In genomic region chr1:39490596-39491145, GRCh38 we compare ENCODE assay signal across 8 cellular contexts. TPM values are rescaled to one million over a fixed set of nuclear protein-coding genes. Genes with fewer than 3 reads are reported as not detected.
DNase-seq lines count a peak whose midpoint lies in the region; ATAC-seq and TF ChIP-seq lines count a peak whose summit lies in the region.

No MANE protein-coding gene starts in this region.

- H3K27ac ChIP-seq in liver (ENCODE audit: low read depth in 1 of 2, low read length in 2 of 2) (no peak overlapping the region), tibial nerve (peak overlapping the region in 2 of 4 donors; percentile 24 to 72)

- peak overlapping the region; percentile 43 to 73 (median 65) for H3K4me3 Mint-ChIP-seq in brain

- ATAC-seq in GM21515 (IDR thresholded peaks at IDR 0.05; ENCODE audit: unreplicated experiment): peak; percentile 8

- H3K9me3 Mint-ChIP-seq in brain: peaks cover 0 to 4% (median 0%) of the 10 kb centered on the region in 5 experiments

- no peak overlapping the region for H3K27ac Mint-ChIP-seq in brain

- peaks cover 37% of the 10 kb centered on the region for H3K27me3 Mint-ChIP-seq in brain

- POLR2A ChIA-PET in BJ (lab: Charles Lee): no interaction called here

- TF ChIP-seq CTCF in BJ (IDR thresholded peaks at IDR 0.05; ENCODE audit: insufficient read depth, low read depth, low read length) (no peak), brain (conservative IDR thresholded peaks at IDR 0.05) (no peak), liver (IDR thresholded peaks at IDR 0.05; ENCODE audit: low read depth, low read length, missing input control) (no peak), tibial nerve (IDR thresholded peaks at IDR 0.05) (no peak), GM20000 (IDR thresholded peaks at IDR 0.05; ENCODE audit: extremely low read depth, missing control alignments) (no peak)

- DNase-seq in BJ (ENCODE audit: low read depth) (no peak), NCI-H510A treated with DMSO at 0.1 percent for 48 hours (lab: John Stamatoyannopoulos, UW) (peak; percentile 97), tibial nerve (ENCODE audit: low spot score in 2 of 2) (no peak), 8988T (no peak), GM20000 (ENCODE audit: low spot score) (no peak)

- H3K36me3 ChIP-seq in BJ (ENCODE audit: control insufficient read depth, insufficient read depth, low read length) (peaks cover 7% of the 10 kb centered on the region), liver (ENCODE audit: control insufficient read depth in 4 of 4, insufficient read depth in 3 of 4, low read depth in 1 of 4, low read length in 3 of 4) (peaks cover 0 to 19% (median 17%) of the 10 kb centered on the region in 4 donors), tibial nerve (peaks cover 0 to 29% (median 0%) of the 10 kb centered on the region in 3 donors)

- TF ChIP-seq RAD21 in liver (IDR thresholded peaks at IDR 0.05): no peak

- no peak for TF ChIP-seq POLR2A in tibial nerve (IDR thresholded peaks at IDR 0.05)

- H3K36me3 Mint-ChIP-seq in brain: peaks cover 9% of the 10 kb centered on the region

- peaks cover 5% of the 10 kb centered on the region for H3K4me1 Mint-ChIP-seq in brain

- no peak overlapping the region for H3K9ac ChIP-seq in liver (ENCODE audit: low read depth in 1 of 2, low read length in 2 of 2)

- H3K4me3 ChIP-seq in BJ (ENCODE audit: low read depth, low read length) (peak overlapping the region; percentile 34), liver (ENCODE audit: low read depth in 1 of 3, low read length in 3 of 3) (peak overlapping the region in 2 of 3 donors; percentile 38 to 55), tibial nerve (peak overlapping the region in 3 of 4 donors; percentile 13 to 54 (median 53))

- H3K4me1 ChIP-seq in liver (ENCODE audit: control insufficient read depth in 4 of 4, insufficient read depth in 4 of 4, low read length in 3 of 4) (peaks cover 4 to 12% (median 7%) of the 10 kb centered on the region in 4 donors), tibial nerve (peaks cover 0 to 22% (median 3%) of the 10 kb centered on the region in 4 donors)

- H3K27me3 ChIP-seq in BJ (ENCODE audit: control insufficient read depth, insufficient read depth, low read length) (peaks cover 5% of the 10 kb centered on the region), liver (ENCODE audit: control insufficient read depth in 4 of 4, insufficient read depth in 4 of 4, low read length in 3 of 4) (peaks cover 0 to 2% (median 0%) of the 10 kb centered on the region in 4 donors), tibial nerve (peaks cover 0 to 31% of the 10 kb centered on the region in 2 donors)

- H3K9me3 ChIP-seq in liver (ENCODE audit: control insufficient read depth in 4 of 4, low read length in 3 of 4) (no peaks in the 10 kb centered on the region), tibial nerve (no peaks in the 10 kb centered on the region)

- CTCF ChIA-PET in BJ (lab: Yijun Ruan, JAX): no interaction called here

- TF ChIP-seq EP300 in tibial nerve (IDR thresholded peaks at IDR 0.05): no peak

- WGBS in liver: 15% methylated on average over 32 of the region's 32 CpGs
- WGBS in tibial nerve, 2 donors: 26 to 29% methylated on average over 14 to 23 of the region's 32 CpGs

TF ChIP-seq in liver, 16 proteins besides CTCF, POLR2A, EP300 and RAD21:
- TF ChIP-seq HNF4A (conservative IDR thresholded peaks at IDR 0.05) (no peak), TAF1 (conservative IDR thresholded peaks at IDR 0.05) (no peak), NR2F2 (IDR thresholded peaks at IDR 0.05) (no peak), HNF4G (IDR thresholded peaks at IDR 0.05) (no peak), FOXA1 (IDR thresholded peaks at IDR 0.05) (no peak), RXRA (IDR thresholded peaks at IDR 0.05) (no peak), ZBTB33 (IDR thresholded peaks at IDR 0.05) (no peak), FOXA2 (IDR thresholded peaks at IDR 0.05) (no peak), REST (IDR thresholded peaks at IDR 0.05) (no peak), YY1 (IDR thresholded peaks at IDR 0.05) (no peak), EGR1 (IDR thresholded peaks at IDR 0.05; ENCODE audit: low read depth in 2 of 2) (no peak), JUND (IDR thresholded peaks at IDR 0.05) (no peak), SP1 (IDR thresholded peaks at IDR 0.05) (no peak), GABPA (IDR thresholded peaks at IDR 0.05 in 1 of 2, conservative IDR thresholded peaks at IDR 0.05 in 1 of 2) (no peak), MAX (IDR thresholded peaks at IDR 0.05) (no peak), ATF3 (IDR thresholded peaks at IDR 0.05) (no peak)
TF ChIP-seq in liver: peak in this region for 0.

RNA-seq across cellular contexts. Expression of gene BMP8A, which starts 0.8 kb away (rescaled TPM):
- polyA plus RNA-seq in BJ (2011; rRNA removed) (0.05 TPM in 1 of 2 replicates, not detected in the other), brain (ENCODE audit: insufficient read depth, low read depth, low replicate concordance) (2.5 TPM), liver (not detected)
- polyA minus RNA-seq in BJ (2011; rRNA and poly(A)+ RNA removed): not detected in 2 replicates
- total RNA-seq in liver (not detected), tibial nerve (1 to 10 TPM; 2.7 to 9.6 (median 7.0) TPM)
